In the genomic region with DNA sequence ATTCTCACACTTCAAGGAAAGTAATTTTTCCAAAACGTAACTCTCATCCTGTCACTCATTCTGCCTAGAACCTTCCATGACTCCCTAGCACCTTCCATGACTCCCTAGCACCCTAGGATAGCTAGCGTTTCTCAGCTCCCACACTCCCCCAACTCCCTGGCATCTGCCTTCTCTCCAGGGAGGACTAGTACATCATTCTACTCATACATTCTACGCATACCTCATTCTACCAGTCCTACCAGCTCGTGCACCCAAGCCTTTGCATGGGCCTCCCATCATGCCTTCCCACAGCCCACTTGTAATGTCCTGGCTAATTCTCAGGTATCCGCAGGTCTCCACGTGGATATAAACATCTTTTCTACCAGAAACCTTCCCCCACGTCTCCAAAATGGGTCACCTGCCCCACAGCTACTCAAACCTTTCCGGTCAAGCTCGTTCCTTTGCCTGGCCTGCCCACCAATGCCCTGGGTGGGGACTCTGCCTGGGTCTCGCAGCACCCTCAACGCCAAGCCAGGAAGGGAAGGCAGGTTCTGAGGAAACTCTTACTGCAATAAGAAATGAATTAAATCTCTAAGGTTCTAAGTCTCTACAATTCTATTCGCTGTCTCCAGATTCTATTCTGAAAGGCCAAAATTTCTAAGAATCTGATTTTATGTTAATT, we compare ENCODE assay signal across 9 cellular contexts. TPM values are rescaled to one million over a fixed set of nuclear protein-coding genes. Genes with fewer than 3 reads are reported as not detected.
DNase-seq lines count a peak whose midpoint lies in the region; ATAC-seq and TF ChIP-seq lines count a peak whose summit lies in the region.
"Had no signal": no experiment of that assay in that cellular context is flagged by ENCODE, and none has a peak within 500 bp of the region (broad histone marks: within the 10 kb centered on the region; RNA-seq: fewer than 3 reads in every experiment).

No MANE protein-coding gene starts in this region.

- H3K9me2 ChIP-seq in Loucy (replicated peaks; ENCODE audit: low read depth, low read length): no peaks in the 10 kb centered on the region

- no peaks in the 10 kb centered on the region for H3K79me2 ChIP-seq in Loucy (ENCODE audit: insufficient read depth, low read length)

- peak overlapping the region; percentile 61 for H3K4me3 ChIP-seq in AG10803 (ENCODE audit: low read length)
- H3K4me3 ChIP-seq in Loucy (ENCODE audit: low read length, poor library complexity, severe bottlenecking): peak overlapping the region; percentile 69
- H3K4me3 ChIP-seq in coronary artery: peak overlapping the region; percentile 94

- H3K9me3 ChIP-seq in Loucy (ENCODE audit: insufficient read depth, low read depth, low read length): no peaks in the 10 kb centered on the region

- H3K27me3 ChIP-seq in Loucy (ENCODE audit: insufficient read depth, low read length, poor library complexity, severe bottlenecking): no peaks in the 10 kb centered on the region

- ATAC-seq in natural killer cell: no peak

- H3K4me2 ChIP-seq in Loucy (ENCODE audit: low read depth, low read length, poor library complexity, severe bottlenecking): peak overlapping the region; percentile 57

- H3K27me3 Mint-ChIP-seq in natural killer cell (ENCODE audit: low read depth in 2 of 2): no peaks in the 10 kb centered on the region

- peak overlapping the region in 1 of 2 donors; percentile 13 for H3K27ac Mint-ChIP-seq in natural killer cell

- no peaks in the 10 kb centered on the region for H3K4me1 ChIP-seq in Loucy (ENCODE audit: insufficient read depth, low read length, poor library complexity, severe bottlenecking)

- H3F3A ChIP-seq in Loucy (ENCODE audit: low read depth): no peaks in the 10 kb centered on the region

- H4K20me1 ChIP-seq in Loucy (ENCODE audit: insufficient read depth, low read length, poor library complexity, severe bottlenecking): peaks cover 4% of the 10 kb centered on the region

- intact Hi-C loops in natural killer cell (cut with micrococcal nuclease): no loop called here

- peak overlapping the region; percentile 13 for H3K9ac ChIP-seq in Loucy (ENCODE audit: low read depth, low read length, poor library complexity, severe bottlenecking)

- H2AFZ ChIP-seq in Loucy (ENCODE audit: low read length): peak overlapping the region; percentile 43; the same call in 1 of the 2 replicates

- H3K36me3 ChIP-seq in Loucy (ENCODE audit: insufficient read depth, low read length): no peaks in the 10 kb centered on the region

- no peaks in the 10 kb centered on the region for H3K9me3 Mint-ChIP-seq in natural killer cell

- peak overlapping the region; percentile 79 for H3K4me3 Mint-ChIP-seq in natural killer cell

- peak overlapping the region in 1 of 2 donors; percentile 45 for H3K27ac ChIP-seq in coronary artery
- H3K27ac ChIP-seq: epithelial cell of prostate had no signal

- DNase-seq in AG10803 (ENCODE audit: low read depth) (no peak), coronary artery (ENCODE audit: low spot score) (peak; percentile 56), natural killer cell (no peak), NCI-H510A (lab: John Stamatoyannopoulos, UW) (no peak)
- DNase-seq in effector CD8-positive, alpha-beta T cell (lab: John Stamatoyannopoulos, UW): no peak
- no peak for DNase-seq in stimulated activated CD8-positive, alpha-beta memory T cell treated with anti-CD3 and anti-CD28 coated beads, Interleukin-4, amount 100 ng/mL, for 48 hours
- no peak for DNase-seq in activated effector memory CD4-positive, alpha-beta T cell treated with Interleukin-2 at 50 U/mL for 16 hours

- H3K36me3 Mint-ChIP-seq in natural killer cell: no peaks in the 10 kb centered on the region

- H3K4me1 Mint-ChIP-seq in natural killer cell: peaks cover 30 to 41% of the 10 kb centered on the region in 2 donors

- no peak for TF ChIP-seq CTCF in AG10803 (conservative IDR thresholded peaks at IDR 0.05; ENCODE audit: low read length)
- TF ChIP-seq CTCF in Loucy (conservative IDR thresholded peaks at IDR 0.05; ENCODE audit: low read length): no peak
- no peak for TF ChIP-seq CTCF in coronary artery (IDR thresholded peaks at IDR 0.05)
- TF ChIP-seq CTCF in natural killer cell (IDR thresholded peaks at IDR 0.05): no peak

RNA-seq across cellular contexts. Expression of gene ANKS6, which starts 0.9 kb away (rescaled TPM):
- 10 to 100 TPM in 2 of 3 donors, 1 to 10 TPM in 1; 8.1 to 12.6 (median 10.5) TPM for total RNA-seq in natural killer cell

RNA-seq across cellular contexts. Expression of gene GALNT12, which starts 12.0 kb away (rescaled TPM):
- 1 to 10 TPM; 9.1 to 9.4 (median 9.4) TPM for total RNA-seq in natural killer cell
